In the genomic region with DNA sequence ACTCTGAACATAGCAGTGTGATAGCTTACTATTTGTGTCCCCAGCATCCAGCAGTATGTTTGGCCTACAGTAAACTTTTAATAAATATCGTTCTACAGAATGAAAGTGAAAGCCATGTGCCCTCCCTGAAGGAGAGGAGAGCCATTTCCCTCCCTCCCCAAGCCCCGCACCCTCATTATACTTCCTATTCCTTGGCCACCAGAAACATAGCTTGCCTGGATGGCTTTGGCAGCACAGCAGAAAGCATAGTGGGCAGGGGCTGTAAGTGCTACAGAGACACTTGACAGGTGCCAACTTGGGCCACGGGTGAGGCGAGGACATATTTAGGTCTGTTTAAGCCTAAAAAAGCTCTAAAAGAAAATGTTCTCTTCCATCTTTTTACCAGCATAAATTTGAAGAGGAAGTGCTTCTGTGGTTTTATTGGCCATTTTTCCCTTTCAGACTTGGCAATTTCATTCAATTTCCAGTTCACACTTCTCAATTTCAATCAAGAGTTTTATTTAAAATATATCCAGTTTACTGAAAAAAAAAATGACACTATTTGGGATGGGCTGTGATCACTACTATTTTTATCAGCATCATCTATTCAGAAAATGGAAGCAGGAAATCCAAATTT, we compare ENCODE assay signal across 1 cellular context.
TF ChIP-seq lines count a peak whose summit lies in the region.

No MANE protein-coding gene starts in this region.

TF ChIP-seq in endothelial cell of umbilical vein, 7 proteins besides CTCF, POLR2A, EP300 and RAD21:
- no peak for TF ChIP-seq EZH2 (IDR thresholded peaks at IDR 0.05; ENCODE audit: borderline replicate concordance, low read depth, low read length, severe bottlenecking)
- TF ChIP-seq MYC (IDR thresholded peaks at IDR 0.05; ENCODE audit: low read depth, low read length) = no peak
- TF ChIP-seq POLR2AphosphoS5 (IDR thresholded peaks at IDR 0.05; ENCODE audit: insufficient read depth, low read depth, low read length) = no peak
- no peak for TF ChIP-seq MAX (IDR thresholded peaks at IDR 0.05; ENCODE audit: insufficient read depth, insufficient read length)
- no peak for TF ChIP-seq JUN (IDR thresholded peaks at IDR 0.05; ENCODE audit: borderline replicate concordance, insufficient read depth, insufficient read length, low read depth)
- TF ChIP-seq FOS (IDR thresholded peaks at IDR 0.05; ENCODE audit: borderline replicate concordance, insufficient read depth, low read length) = no peak
- TF ChIP-seq GATA2 (IDR thresholded peaks at IDR 0.05; ENCODE audit: insufficient read depth, insufficient read length, low read depth, low read length) = no peak
